34 cellular contexts compared by ENCODE assay signal in the genomic region with DNA sequence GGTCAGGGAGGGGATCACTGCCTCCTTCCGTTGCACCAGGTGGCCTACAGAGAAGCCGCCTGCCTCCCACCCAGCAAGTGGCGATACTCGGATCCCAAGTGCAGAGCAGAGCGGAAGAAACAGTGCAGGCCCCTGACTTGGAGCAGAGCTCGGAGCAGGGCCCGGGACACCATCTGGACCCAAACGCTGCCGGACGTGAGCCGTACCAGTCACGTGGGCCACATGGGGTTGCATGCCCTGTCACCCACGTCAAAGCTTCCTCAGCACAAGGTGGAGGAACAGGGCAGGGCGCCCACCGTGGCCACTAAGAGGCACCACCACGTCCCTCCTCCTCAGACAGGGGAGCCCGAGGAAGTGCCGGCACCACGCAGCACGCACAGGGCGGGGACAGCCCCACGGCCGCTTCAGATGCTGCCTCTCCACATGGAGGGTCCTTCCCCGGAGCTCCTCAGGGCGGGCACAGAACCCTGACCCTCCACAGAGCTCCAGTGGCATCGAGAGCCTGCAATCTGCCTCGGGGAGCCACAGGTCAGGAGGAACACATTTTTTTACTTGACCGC. TPM values are rescaled to one million over a fixed set of nuclear protein-coding genes. Genes with fewer than 3 reads are reported as not detected.
"Had no signal": no experiment of that assay in that cellular context is flagged by ENCODE, and none has a peak within 500 bp of the region (broad histone marks: within the 10 kb centered on the region; RNA-seq: fewer than 3 reads in every experiment).

No MANE protein-coding gene starts in this region.

- H3K9me3 Mint-ChIP-seq: activated CD4-positive, alpha-beta memory T cell treated with anti-CD3 and anti-CD28 coated beads, Interleukin-2, amount 10 ng/mL, durations not matched to agents 7 days and 5 days; activated CD4-positive, alpha-beta T cell treated with anti-CD3 and anti-CD28 coated beads, Interleukin-2, amount 10 ng/mL, durations not matched to agents 7 days and 5 days; activated naive CD4-positive, alpha-beta T cell treated with anti-CD3 and anti-CD28 coated beads, Interleukin-2, amount 10 ng/mL, durations not matched to agents 7 days and 5 days; activated naive CD4-positive, alpha-beta T cell treated with anti-CD3 and anti-CD28 coated beads, Interleukin-2, amount 50 U/mL, for 72 hours; activated naive CD8-positive, alpha-beta T cell treated with anti-CD3 and anti-CD28 coated beads, Interleukin-2, amount 10 ng/mL, durations not matched to agents 7 days and 5 days; activated T-cell treated with anti-CD3 and anti-CD28 coated beads, Interleukin-2, amount 50 U/mL, for 24 hours; activated T-cell treated with anti-CD3 and anti-CD28 coated beads, Interleukin-2, amount 50 U/mL, for 72 hours had no signal

- H3K4me3 ChIP-seq: colonic mucosa, esophagus squamous epithelium, gastroesophageal sphincter had no signal

- H3K36me3 Mint-ChIP-seq: activated naive CD4-positive, alpha-beta T cell treated with anti-CD3 and anti-CD28 coated beads, Interleukin-2, amount 10 ng/mL, durations not matched to agents 7 days and 5 days; activated naive CD4-positive, alpha-beta T cell treated with anti-CD3 and anti-CD28 coated beads, Interleukin-2, amount 50 U/mL, for 72 hours; activated naive CD8-positive, alpha-beta T cell treated with anti-CD3 and anti-CD28 coated beads, Interleukin-2, amount 10 ng/mL, durations not matched to agents 7 days and 5 days had no signal

- H3K27ac Mint-ChIP-seq: activated CD4-positive, alpha-beta memory T cell treated with anti-CD3 and anti-CD28 coated beads, Interleukin-2, amount 10 ng/mL, durations not matched to agents 7 days and 5 days; activated CD4-positive, alpha-beta T cell treated with anti-CD3 and anti-CD28 coated beads for 36 hours; activated CD4-positive, alpha-beta T cell treated with anti-CD3 and anti-CD28 coated beads, Interleukin-2, amount 10 ng/mL, durations not matched to agents 7 days and 5 days; activated naive CD4-positive, alpha-beta T cell treated with anti-CD3 and anti-CD28 coated beads, Interleukin-2, amount 10 ng/mL, durations not matched to agents 7 days and 5 days; activated naive CD4-positive, alpha-beta T cell treated with anti-CD3 and anti-CD28 coated beads, Interleukin-2, amount 50 U/mL, for 72 hours; activated naive CD8-positive, alpha-beta T cell treated with anti-CD3 and anti-CD28 coated beads, Interleukin-2, amount 10 ng/mL, durations not matched to agents 7 days and 5 days; activated T-cell treated with anti-CD3 and anti-CD28 coated beads, Interleukin-2, amount 50 U/mL, for 24 hours; activated T-cell treated with anti-CD3 and anti-CD28 coated beads, Interleukin-2, amount 50 U/mL, for 72 hours had no signal

- H3K36me3 ChIP-seq: brain microvascular endothelial cell, colonic mucosa, esophagus squamous epithelium, gastroesophageal sphincter had no signal

- DNase-seq: activated CD4-positive, alpha-beta memory T cell treated with anti-CD3 and anti-CD28 coated beads, Interleukin-2, amount 10 ng/mL, durations not matched to agents 7 days and 5 days; activated CD4-positive, alpha-beta T cell treated with anti-CD3 and anti-CD28 coated beads for 36 hours; activated CD4-positive, alpha-beta T cell treated with anti-CD3 and anti-CD28 coated beads, Interleukin-2, amount 10 ng/mL, durations not matched to agents 7 days and 5 days; activated CD4-positive, alpha-beta T cell treated with anti-CD3 and anti-CD28 coated beads, Interleukin-2, amount 50 U/mL, for 4 hours; activated CD4-positive, CD25-positive, alpha-beta regulatory T cell; activated CD4-positive, CD25-positive, alpha-beta regulatory T cell treated with anti-CD3 and anti-CD28 coated beads, Interleukin-2, amount 50 U/mL, for 72 hours; activated CD8-positive, alpha-beta memory T cell treated with anti-CD3 and anti-CD28 coated beads, Interleukin-2, amount 50 U/mL, for 48 hours; activated gamma-delta T cell; activated naive CD4-positive, alpha-beta T cell; activated naive CD4-positive, alpha-beta T cell treated with anti-CD3 and anti-CD28 coated beads, Interleukin-2, amount 10 ng/mL, durations not matched to agents 7 days and 5 days; activated naive CD8-positive, alpha-beta T cell treated with anti-CD3 and anti-CD28 coated beads, Interleukin-2, amount 10 ng/mL, durations not matched to agents 7 days and 5 days; activated T-cell treated with anti-CD3 and anti-CD28 coated beads for 4 hours; activated T-cell treated with anti-CD3 and anti-CD28 coated beads, Interleukin-2, amount 50 U/mL, for 24 hours; activated T-cell treated with anti-CD3 and anti-CD28 coated beads, Interleukin-2, amount 50 U/mL, for 72 hours; anterior cingulate cortex; brain microvascular endothelial cell; colonic mucosa; effector CD8-positive, alpha-beta T cell; esophagus squamous epithelium; foreskin melanocyte; T-helper 2 cell had no signal

- ATAC-seq: activated CD4-positive, alpha-beta T cell treated with anti-CD3 and anti-CD28 coated beads for 36 hours; activated naive CD4-positive, alpha-beta T cell treated with anti-CD3 and anti-CD28 coated beads, Interleukin-2, amount 50 U/mL, for 72 hours; activated T-cell treated with anti-CD3 and anti-CD28 coated beads, Interleukin-2, amount 50 U/mL, for 72 hours; gastroesophageal sphincter had no signal

- H3K27me3 Mint-ChIP-seq: activated CD4-positive, alpha-beta memory T cell treated with anti-CD3 and anti-CD28 coated beads, Interleukin-2, amount 10 ng/mL, durations not matched to agents 7 days and 5 days; activated CD4-positive, alpha-beta T cell treated with anti-CD3 and anti-CD28 coated beads for 36 hours; activated CD4-positive, alpha-beta T cell treated with anti-CD3 and anti-CD28 coated beads, Interleukin-2, amount 10 ng/mL, durations not matched to agents 7 days and 5 days had no signal

- FAIRE-seq: astrocyte, bronchial epithelial cell, endometrium, endothelial cell of umbilical vein had no signal

- H3K27ac ChIP-seq: brain microvascular endothelial cell, colonic mucosa, epithelial cell of prostate, esophagus squamous epithelium, gastroesophageal sphincter had no signal

- H3K4me3 Mint-ChIP-seq: activated CD4-positive, alpha-beta memory T cell treated with anti-CD3 and anti-CD28 coated beads, Interleukin-2, amount 10 ng/mL, durations not matched to agents 7 days and 5 days; activated CD4-positive, alpha-beta T cell treated with anti-CD3 and anti-CD28 coated beads for 36 hours; activated CD4-positive, alpha-beta T cell treated with anti-CD3 and anti-CD28 coated beads, Interleukin-2, amount 10 ng/mL, durations not matched to agents 7 days and 5 days; activated naive CD4-positive, alpha-beta T cell treated with anti-CD3 and anti-CD28 coated beads, Interleukin-2, amount 10 ng/mL, durations not matched to agents 7 days and 5 days; activated naive CD8-positive, alpha-beta T cell treated with anti-CD3 and anti-CD28 coated beads, Interleukin-2, amount 10 ng/mL, durations not matched to agents 7 days and 5 days; activated T-cell treated with anti-CD3 and anti-CD28 coated beads, Interleukin-2, amount 50 U/mL, for 24 hours; activated T-cell treated with anti-CD3 and anti-CD28 coated beads, Interleukin-2, amount 50 U/mL, for 72 hours had no signal

- H3K9me3 ChIP-seq: colonic mucosa, esophagus squamous epithelium, gastroesophageal sphincter had no signal

- H3K27me3 ChIP-seq: colonic mucosa, gastroesophageal sphincter had no signal

RNA-seq across cellular contexts. Expression of gene CFAP99, which starts 19.0 kb away (rescaled TPM):
- total RNA-seq: activated CD4-positive, alpha-beta T cell treated with anti-CD3 and anti-CD28 coated beads, Interleukin-2, amount 10 ng/mL, durations not matched to agents 7 days and 5 days; activated naive CD4-positive, alpha-beta T cell treated with anti-CD3 and anti-CD28 coated beads, Interleukin-2, amount 50 U/mL, for 72 hours; activated T-cell treated with anti-CD3 and anti-CD28 coated beads, Interleukin-2, amount 50 U/mL, for 72 hours; astrocyte; bronchial epithelial cell; cardiac septum; dermis microvascular lymphatic vessel endothelial cell; endothelial cell of umbilical vein; fibroblast of villous mesenchyme; gastroesophageal sphincter; glomerular endothelial cell; T-helper 1 cell treated with Interleukin-12 subunit alpha and Interleukin-12 subunit beta and Interleukin-4 antibody, amounts not matched to agents 30 ng/mL and 1 ng/mL, for 36 hours had no signal
- polyA plus RNA-seq: fibroblast of lung had no signal
